ENCODE assay signal across 11 cellular contexts in the genomic region with DNA sequence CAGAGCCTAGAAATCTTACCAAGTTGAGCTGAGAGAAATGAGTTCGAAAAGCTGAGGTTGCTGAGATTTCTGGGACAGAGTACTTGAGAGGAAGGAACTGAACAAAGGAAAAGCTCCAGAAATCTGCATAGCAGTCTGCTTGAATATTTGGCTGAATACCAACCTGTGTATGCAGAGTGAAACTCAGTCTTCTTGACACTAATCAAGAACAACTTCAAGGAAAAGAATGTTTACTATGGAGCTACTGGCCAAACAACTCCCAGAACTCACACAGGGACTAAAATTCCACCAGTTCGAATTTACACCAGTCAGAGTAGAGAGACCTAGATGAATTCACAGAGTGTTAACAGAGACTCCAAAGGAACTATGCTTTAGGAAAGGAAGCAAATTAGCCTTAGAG.
DNase-seq lines count a peak whose midpoint lies in the region; ATAC-seq, FAIRE-seq and TF ChIP-seq lines count a peak whose summit lies in the region.
"Had no signal": no experiment of that assay in that cellular context is flagged by ENCODE, and none has a peak within 500 bp of the region (broad histone marks: within the 10 kb centered on the region; RNA-seq: fewer than 3 reads in every experiment).

No MANE protein-coding gene starts in this region.

- H4K20me1 ChIP-seq in astrocyte (ENCODE audit: insufficient read depth, low read length), result no peaks in the 10 kb centered on the region
- H4K20me1 ChIP-seq in Karpas-422 (ENCODE audit: insufficient read depth, low read depth, low read length), result no peaks in the 10 kb centered on the region

- no peaks in the 10 kb centered on the region for H3K9me2 ChIP-seq in Karpas-422 (replicated peaks; ENCODE audit: insufficient read depth, low read length)

- peak overlapping the region; percentile 28 for H3K4me3 Mint-ChIP-seq in astrocyte (ENCODE audit: unreplicated experiment)

- intact Hi-C loops in pancreas (cut with DNase I) (no loop called here), ovary (cut with DNase I) (no loop called here)

- H3K79me2 ChIP-seq in astrocyte (ENCODE audit: insufficient read depth, low read length) (no peaks in the 10 kb centered on the region), Karpas-422 (ENCODE audit: low read length) (peaks cover 17% of the 10 kb centered on the region)

- H3K9ac ChIP-seq in astrocyte (ENCODE audit: low read length) (no peak overlapping the region), Karpas-422 (ENCODE audit: low read length) (no peak overlapping the region)

- H2AFZ ChIP-seq in astrocyte (ENCODE audit: low read depth, low read length), result no peak overlapping the region
- H2AFZ ChIP-seq in Karpas-422 (ENCODE audit: low read length), result no peak overlapping the region

- H3K9me3 ChIP-seq in astrocyte (ENCODE audit: insufficient read depth, low read depth, low read length), result no peaks in the 10 kb centered on the region
- no peaks in the 10 kb centered on the region for H3K9me3 ChIP-seq in pancreas
- no peaks in the 10 kb centered on the region for H3K9me3 ChIP-seq in ovary
- no peaks in the 10 kb centered on the region for H3K9me3 ChIP-seq in Karpas-422 (ENCODE audit: low read length)
- H3K9me3 ChIP-seq: HAP-1, neutrophil, uterus had no signal

- no peaks in the 10 kb centered on the region for H3K9me3 Mint-ChIP-seq in astrocyte (ENCODE audit: unreplicated experiment)

- FAIRE-seq in astrocyte (lab: Jason Lieb, UNC) (peak; percentile 78), pancreas (lab: Jason Lieb, UNC) (no peak)

- H3K4me1 ChIP-seq in astrocyte (ENCODE audit: insufficient read depth, low read length) (no peaks in the 10 kb centered on the region), pancreas (peaks cover 0 to 9% (median 0%) of the 10 kb centered on the region in 3 donors), ovary (ENCODE audit: insufficient read depth) (no peaks in the 10 kb centered on the region), Karpas-422 (ENCODE audit: low read length) (0 out of 2 replicates have a peak, but pooled peaks cover 7% of the 10 kb centered on the region)
- H3K4me1 ChIP-seq: HAP-1, uterus had no signal

- H3K36me3 ChIP-seq in astrocyte (ENCODE audit: insufficient read depth, low read length) (no peaks in the 10 kb centered on the region), pancreas (peaks cover 0 to 10% (median 0%) of the 10 kb centered on the region in 3 donors), ovary (no peaks in the 10 kb centered on the region), Karpas-422 (ENCODE audit: insufficient read depth, low read length) (peaks cover 8% of the 10 kb centered on the region; the same call in 1 of the 2 replicates)
- H3K36me3 ChIP-seq: HAP-1, uterus had no signal

- no peak for TF ChIP-seq POLR2A in ovary (IDR thresholded peaks at IDR 0.05)

- H3K4me2 ChIP-seq in astrocyte (ENCODE audit: low read length), result no peak overlapping the region
- H3K4me2 ChIP-seq in Karpas-422 (ENCODE audit: low read depth, low read length, poor library complexity, severe bottlenecking), result no peak overlapping the region

- TF ChIP-seq EP300 in ovary (IDR thresholded peaks at IDR 0.05), result no peak

- no peaks in the 10 kb centered on the region for H3K27me3 ChIP-seq in astrocyte (ENCODE audit: insufficient read depth, low read length)
- no peaks in the 10 kb centered on the region for H3K27me3 ChIP-seq in pancreas
- H3K27me3 ChIP-seq in ovary, result no peaks in the 10 kb centered on the region
- H3K27me3 ChIP-seq in Karpas-422 (ENCODE audit: low read length), result no peaks in the 10 kb centered on the region
- H3K27me3 ChIP-seq: neutrophil, uterus had no signal

- peaks cover 8% of the 10 kb centered on the region for H3K4me1 Mint-ChIP-seq in astrocyte (ENCODE audit: low read depth, unreplicated experiment)

- H3K4me3 ChIP-seq in astrocyte (ENCODE audit: insufficient read depth, low read depth, low read length) (no peak overlapping the region), pancreas (no peak overlapping the region), ovary (no peak overlapping the region), Karpas-422 (ENCODE audit: low read length) (no peak overlapping the region)
- H3K4me3 ChIP-seq: HAP-1, uterus had no signal

- WGBS in pancreas, 2 donors, result 34 to 39% methylated on average over 2 of the region's 2 CpGs
- 4 to 11% (median 9%) methylated on average over 2 of the region's 2 CpGs for WGBS in ovary, 3 donors

- H3K27ac ChIP-seq in astrocyte (ENCODE audit: low read depth, low read length), result no peak overlapping the region
- peak overlapping the region in 1 of 4 donors; percentile 14 for H3K27ac ChIP-seq in pancreas
- no peak overlapping the region for H3K27ac ChIP-seq in ovary
- H3K27ac ChIP-seq in Karpas-422 (ENCODE audit: low read length), result no peak overlapping the region
- H3K27ac ChIP-seq: neutrophil had no signal

- TF ChIP-seq CTCF in astrocyte (IDR thresholded peaks at IDR 0.05; ENCODE audit: insufficient read depth, low read depth, low read length), result no peak
- TF ChIP-seq CTCF in pancreas (IDR thresholded peaks at IDR 0.05), result no peak
- TF ChIP-seq CTCF in ovary (IDR thresholded peaks at IDR 0.05), result no peak
- TF ChIP-seq CTCF in GM20000 (IDR thresholded peaks at IDR 0.05; ENCODE audit: extremely low read depth, missing control alignments), result no peak

- H3K36me3 Mint-ChIP-seq in astrocyte (ENCODE audit: low read depth, unreplicated experiment), result peaks cover 7% of the 10 kb centered on the region

- ATAC-seq in pancreas (peak in 3 of 4 donors; percentile 44 to 53 (median 53)), GM21723 (IDR thresholded peaks at IDR 0.05; ENCODE audit: unreplicated experiment) (no peak)

- H3K27me3 Mint-ChIP-seq in astrocyte (ENCODE audit: low read depth, unreplicated experiment), result no peaks in the 10 kb centered on the region

- H3K27ac Mint-ChIP-seq in astrocyte (ENCODE audit: unreplicated experiment), result no peak overlapping the region

- peak; percentile 12 for DNase-seq in EL
- DNase-seq in astrocyte (ENCODE audit: low read depth), result peak; percentile 65
- peak; percentile 56 for DNase-seq in glomerular endothelial cell (ENCODE audit: extremely low read depth, low read depth, low spot score)
- no peak for DNase-seq in pancreas
- no peak for DNase-seq in ovary
- no peak for DNase-seq in Karpas-422
- no peak for DNase-seq in GM20000 (ENCODE audit: low spot score)
- DNase-seq: uterus had no signal

Comparison
In these comparisons a context has a peak if more than half of its experiments do, and no peak if none do; other contexts are left out.
1. DNase-seq: peak in EL (single experiment), astrocyte (single experiment) and glomerular endothelial cell (single experiment); none in pancreas (0 of 6), ovary (0 of 5), Karpas-422 (single experiment) and GM20000 (single experiment).